Comparison of ENCODE assay signal across 19 cellular contexts in the genomic region with DNA sequence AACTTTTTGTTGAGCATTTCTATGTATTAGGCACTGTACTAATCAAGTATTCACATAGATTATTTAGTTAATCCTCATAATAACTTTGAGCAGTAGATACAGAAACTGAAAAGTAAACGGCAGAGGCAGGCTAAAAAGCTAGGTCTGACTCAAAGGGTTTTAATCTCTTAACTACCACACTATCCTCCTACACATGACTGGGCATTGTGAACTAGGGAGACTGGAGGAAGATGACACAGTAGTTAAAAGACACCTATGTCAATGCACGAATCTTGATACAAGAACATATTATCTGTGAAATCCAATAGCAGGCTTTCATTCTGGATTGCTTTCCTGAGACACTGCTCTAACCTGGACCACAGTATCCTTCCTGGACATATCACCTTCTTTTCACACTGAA. TPM values are rescaled to one million over a fixed set of nuclear protein-coding genes. Genes with fewer than 3 reads are reported as not detected.
A peak's percentile ranks its signal among the peaks of the same experiment; 100 is the strongest.
DNase-seq lines count a peak whose midpoint lies in the region; ATAC-seq, FAIRE-seq and TF ChIP-seq lines count a peak whose summit lies in the region.
"Had no signal": no experiment of that assay in that cellular context is flagged by ENCODE, and none has a peak within 500 bp of the region (broad histone marks: within the 10 kb centered on the region; RNA-seq: fewer than 3 reads in every experiment).

No MANE protein-coding gene starts in this region.

- H4K20me1 ChIP-seq in GM12878 (ENCODE audit: control insufficient read depth, insufficient read depth) (no peaks in the 10 kb centered on the region), SK-N-SH (ENCODE audit: insufficient read depth) (no peaks in the 10 kb centered on the region)

- POLR2A ChIA-PET in A673 (lab: Charles Lee; ENCODE audit: low non-redundant PET) (no interaction called here), GM12878 (lab: Charles Lee) (interaction anchor here (0.5 kb wide), 1 partner anchor 448 kb away, joined by 4 read pairs; no protein-coding TSS in a partner anchor), SK-N-SH (lab: Yijun Ruan, JAX) (no interaction called here)

- BruUV-seq in A673 (replicated peaks; lab: Mats Ljungman, UMichigan) (no TSS peak), GM12878 (replicated peaks; lab: Mats Ljungman, UMichigan) (no TSS peak)

- RAD21 ChIA-PET in GM12878 (lab: Charles Lee; ENCODE audit: unreplicated experiment): no interaction called here

- H2AFZ ChIP-seq in GM12878 (ENCODE audit: control insufficient read depth, low read depth, low read length) (no peak overlapping the region), SK-N-SH (ENCODE audit: low read depth) (no peak overlapping the region)

- SMC1A ChIA-PET in GM12878 (lab: Charles Lee; ENCODE audit: uncharacterized antibody, unreplicated experiment): no interaction called here

- H3K9me3 ChIP-seq in A673 (ENCODE audit: low read depth, low read length, poor library complexity, severe bottlenecking) (no peaks in the 10 kb centered on the region), GM12878 (replicated peaks; ENCODE audit: control insufficient read depth, insufficient read depth, low read length) (no peaks in the 10 kb centered on the region), SK-N-SH (no peaks in the 10 kb centered on the region)
- H3K9me3 ChIP-seq: uterus had no signal

- no peaks in the 10 kb centered on the region for H3K27me3 ChIP-seq in A673 (replicated peaks; ENCODE audit: insufficient read depth, low read depth, low read length, poor library complexity)
- H3K27me3 ChIP-seq in GM12878 (replicated peaks in 1 of 2; ENCODE audit: control insufficient read depth in 2 of 2, insufficient read depth in 2 of 2, low read length in 1 of 2): no peaks in the 10 kb centered on the region
- no peaks in the 10 kb centered on the region for H3K27me3 ChIP-seq in SK-N-SH (ENCODE audit: insufficient read depth)
- H3K27me3 ChIP-seq: uterus had no signal

- no peaks in the 10 kb centered on the region; the same call in none of the 2 replicates for H3K79me2 ChIP-seq in GM12878 (ENCODE audit: control insufficient read depth, insufficient read depth, low read length)
- H3K79me2 ChIP-seq in SK-N-SH (ENCODE audit: insufficient read depth): peaks cover 9% of the 10 kb centered on the region; the same call in 1 of the 2 replicates

- in situ Hi-C loops in GM12878 (cut with MboI): no loop called here

- no peaks in the 10 kb centered on the region for H3K9me2 ChIP-seq in SK-N-SH

- 38% methylated on average over 2 of the region's 2 CpGs for whole genome bisulfite sequencing in GM12878 (ENCODE audit: insufficient coverage, insufficient replicate concordance, low lambda C conversion rate, missing lambda C conversion rate)
- WGBS in SK-N-SH (ENCODE audit: low lambda C conversion rate): 97% methylated on average over 2 of the region's 2 CpGs

- peaks cover 12% of the 10 kb centered on the region for H3K4me1 ChIP-seq in A673 (ENCODE audit: insufficient read depth, low read length, poor library complexity, severe bottlenecking)
- peaks cover 14% of the 10 kb centered on the region for H3K4me1 ChIP-seq in GM12878 (ENCODE audit: control insufficient read depth, insufficient read depth, low read length)
- no peaks in the 10 kb centered on the region for H3K4me1 ChIP-seq in SK-N-SH (ENCODE audit: control insufficient read depth in 1 of 2, insufficient read depth in 2 of 2, low read depth in 1 of 2, low read length in 1 of 2)
- H3K4me1 ChIP-seq: uterus had no signal

- TF ChIP-seq CTCF in A673 (conservative IDR thresholded peaks at IDR 0.05; ENCODE audit: low read depth, low read length) (no peak), GM12878 (IDR thresholded peaks at IDR 0.05 in 2 of 3, conservative IDR thresholded peaks at IDR 0.05 in 1 of 3; ENCODE audit: control insufficient read depth in 2 of 3, extremely low read depth in 1 of 3, insufficient read depth in 1 of 3, low read depth in 3 of 3, low read length in 3 of 3) (no peak), SK-N-SH (IDR thresholded peaks at IDR 0.05) (no peak)

- DNase-seq in A673 (ENCODE audit: low spot score) (peak; percentile 51), HT1080 (ENCODE audit: low read depth) (peak; percentile 2), GM12878 (ENCODE audit: low read depth, low spot score) (no peak), GM19238 (ENCODE audit: insufficient read length, low spot score) (no peak), SK-N-SH (no peak), NCI-H1092 (lab: John Stamatoyannopoulos, UW) (no peak), left colon (no peak)
- DNase-seq: activated CD8-positive, alpha-beta memory T cell treated with anti-CD3 and anti-CD28 coated beads for 24 hours; activated naive CD4-positive, alpha-beta T cell treated with anti-CD3 and anti-CD28 coated beads for 36 hours; Calu3; NCI-H1048; NCI-H524; right cardiac atrium; RPMI8226; stimulated activated CD4-positive, alpha-beta T cell treated with anti-CD3 and anti-CD28 coated beads, Interleukin-4, amount 100 ng/mL, for 24 hours; stimulated activated naive B cell treated with anti-CD40 and anti-IgM and Interleukin-4, amounts not matched to agents 10 μg/mL and 1 μg/mL and 100 μg/mL, for 72 hours; uterus had no signal

- H3K36me3 ChIP-seq in A673 (ENCODE audit: insufficient read depth, low read length, poor library complexity, severe bottlenecking): peaks cover 11% of the 10 kb centered on the region
- H3K36me3 ChIP-seq in GM12878 (ENCODE audit: control insufficient read depth in 2 of 2, insufficient read depth in 2 of 2, low read length in 1 of 2): peaks cover 0 to 5% of the 10 kb centered on the region in 2 experiments; a peak in 3 of 4 replicates
- H3K36me3 ChIP-seq in SK-N-SH (replicated peaks in 1 of 2; ENCODE audit: control insufficient read depth in 1 of 2, insufficient read depth in 2 of 2, low read length in 1 of 2): peaks cover 17 to 24% of the 10 kb centered on the region in 2 experiments
- H3K36me3 ChIP-seq: uterus had no signal

- H3K27ac ChIP-seq in A673 (ENCODE audit: low read depth, low read length, poor library complexity, severe bottlenecking) (no peak overlapping the region), GM12878 (ENCODE audit: control insufficient read depth, insufficient read depth) (no peak overlapping the region), SK-N-SH (ENCODE audit: low read depth in 2 of 2, low read length in 1 of 2) (no peak overlapping the region)
- H3K27ac ChIP-seq: uterus had no signal

- no peak overlapping the region for H3K4me2 ChIP-seq in GM12878 (ENCODE audit: control insufficient read depth, insufficient read depth)
- no peak overlapping the region for H3K4me2 ChIP-seq in SK-N-SH

- ATAC-seq in GM18868 (IDR thresholded peaks at IDR 0.05; ENCODE audit: unreplicated experiment) (peak; percentile 87), GM12878 (peak; percentile 67), left colon (no peak)
- ATAC-seq: right cardiac atrium; stimulated activated naive B cell treated with anti-CD40 and anti-IgM and Interleukin-4, amounts not matched to agents 10 μg/mL and 1 μg/mL and 100 μg/mL, for 72 hours had no signal

- no peaks in the 10 kb centered on the region for H3F3A ChIP-seq in SK-N-SH (replicated peaks; ENCODE audit: insufficient read depth)

- H3K4me3 ChIP-seq in A673 (ENCODE audit: low read depth, low read length, poor library complexity, severe bottlenecking) (no peak overlapping the region), GM12878 (no peak overlapping the region), SK-N-SH (ENCODE audit: low read depth in 2 of 2, low read length in 1 of 2) (no peak overlapping the region)
- H3K4me3 ChIP-seq: uterus had no signal

- intact Hi-C loops in A673 (cut with micrococcal nuclease; ENCODE audit: unreplicated experiment) (no loop called here), GM12878 (cut with micrococcal nuclease; ENCODE audit: unreplicated experiment) (no loop called here), left colon (cut with DNase I, micrococcal nuclease) (no loop called here)

- no peak overlapping the region for H3K9ac ChIP-seq in GM12878 (ENCODE audit: control insufficient read depth, insufficient read depth, low read length)
- H3K9ac ChIP-seq in SK-N-SH: no peak overlapping the region

- TF ChIP-seq EP300 in GM12878 (IDR thresholded peaks at IDR 0.05; ENCODE audit: borderline replicate concordance in 1 of 2, control insufficient read depth in 1 of 2, low read depth in 2 of 2, low read length in 2 of 2) (no peak), SK-N-SH (IDR thresholded peaks at IDR 0.05; ENCODE audit: borderline replicate concordance in 1 of 2, low read depth in 1 of 2, low read length in 1 of 2) (no peak)

- no peak for FAIRE-seq in GM12878 (lab: Jason Lieb, UNC)
- FAIRE-seq: keratinocyte had no signal

- TF ChIP-seq POLR2A in GM12878 (IDR thresholded peaks at IDR 0.05; ENCODE audit: low read depth, low read length): no peak

- TF ChIP-seq RAD21 in GM12878 (IDR thresholded peaks at IDR 0.05; ENCODE audit: insufficient read depth, low read depth, low read length) (no peak), SK-N-SH (IDR thresholded peaks at IDR 0.05; ENCODE audit: low read length) (no peak)

- CTCF ChIA-PET in A673 (lab: Charles Lee) (no interaction called here), GM12878 (lab: Yijun Ruan, JAX) (interaction anchor here (1.2 to 1.3 kb wide), 2 partner anchors 9 to 11 kb away, joined by 3 to 4 read pairs; no protein-coding TSS in a partner anchor), SK-N-SH (lab: Yijun Ruan, JAX) (no interaction called here)

RNA-seq across cellular contexts. Expression of a gene that starts 36.3 kb away (rescaled TPM):
- 53.5 and 56.0 TPM in 2 replicates for total RNA-seq in A673 (2021)
- 71.9 and 113 TPM in 2 replicates for total RNA-seq in HT1080 (2014; rRNA removed; shearing (Covaris generic))
- polyA plus RNA-seq in HT1080 (2015; cell fraction: cytosol; rRNA removed): 43.6 and 45.1 TPM in 2 replicates
- polyA plus RNA-seq in HT1080 (2015; cell fraction: nucleus; rRNA removed): 51.2 and 52.3 TPM in 2 replicates
- total RNA-seq in GM12878 (2013; cell fraction: nucleolus; rRNA removed): 72.7 and 83.0 TPM in 2 replicates
- total RNA-seq in GM12878 (2014; rRNA removed): 46.1 and 52.1 TPM in 2 replicates
- 46.6 and 49.6 TPM in 2 replicates for total RNA-seq in GM12878 (2014; rRNA removed; fragmentation: Illumina TruSeq; extraction: Trizol)
- total RNA-seq in GM12878 (2021): 25.9 and 26.9 TPM in 2 replicates
- polyA plus RNA-seq in GM12878 (2011; ENCODE audit: low read depth): 11.1 TPM
- 38.0 and 64.6 TPM in 2 replicates for polyA plus RNA-seq in GM12878 (2011; rRNA removed)
- polyA plus RNA-seq in GM12878 (2011; cell fraction: cytosol; rRNA removed): 33.3 and 34.5 TPM in 2 replicates
- polyA plus RNA-seq in GM12878 (2011; cell fraction: nucleus; rRNA removed): 20.3 and 33.4 TPM in 2 replicates
- 24.5 and 27.2 TPM in 2 replicates for polyA plus RNA-seq in GM12878 (2012)
- 42.9 and 52.0 TPM in 2 replicates for polyA plus RNA-seq in GM12878 (2014; fragmentation: Illumina TruSeq; extraction: Trizol)
- 10 to 100 TPM; 17.7 to 27.8 TPM for polyA plus RNA-seq in GM12878 (2014; fragmentation: Nextera tagmentation; extraction: Ambion mirVana)
- 56.6 and 61.9 TPM in 2 replicates for polyA plus RNA-seq in GM12878 (2014; rRNA removed)
- 10 to 100 TPM; 44.8 to 47.7 TPM for polyA plus RNA-seq in GM12878 (2016; fragmentation: Nextera tagmentation; extraction: Ambion mirVana)
- 8.7 and 10.2 TPM in 2 replicates for polyA minus RNA-seq in GM12878 (2011; rRNA and poly(A)+ RNA removed)
- polyA minus RNA-seq in GM12878 (2011; cell fraction: cytosol; rRNA and poly(A)+ RNA removed): 7.1 and 8.2 TPM in 2 replicates
- 15.8 and 26.8 TPM in 2 replicates for polyA minus RNA-seq in GM12878 (2011; cell fraction: nucleus; rRNA and poly(A)+ RNA removed)
- 46.4 and 56.0 TPM in 2 replicates for polyA plus RNA-seq in SK-N-SH (2012; rRNA removed)
- polyA plus RNA-seq in SK-N-SH (2012; cell fraction: cytosol; rRNA removed): 44.4 and 45.8 TPM in 2 replicates
- polyA plus RNA-seq in SK-N-SH (2012; cell fraction: nucleus; rRNA removed): 42.5 and 58.5 TPM in 2 replicates
- 10 to 100 TPM; 52.3 to 55.2 TPM for total RNA-seq in left colon

Comparison
In these comparisons a context has a peak if more than half of its experiments do, and no peak if none do; other contexts are left out.
1. DNase-seq: peak in A673 (single experiment) and HT1080 (single experiment); none in GM12878 (single experiment), GM19238 (single experiment), SK-N-SH (single experiment), NCI-H1092 (single experiment) and left colon (0 of 2).